Comparison of ENCODE assay signal across 29 cellular contexts in genomic region chr14:96980835-96981234, GRCh38.
"Had no signal": no experiment of that assay in that cellular context is flagged by ENCODE, and none has a peak within 500 bp of the region (broad histone marks: within the 10 kb centered on the region; RNA-seq: fewer than 3 reads in every experiment).

No MANE protein-coding gene starts in this region.

- ATAC-seq: effector memory CD8-positive, alpha-beta T cell; esophagus mucosa; foreskin keratinocyte; gastrocnemius medialis; gastroesophageal sphincter; heart left ventricle; heart right ventricle had no signal

- DNase-seq: colonic mucosa; cortex of kidney; dermis blood vessel endothelial cell; dorsolateral prefrontal cortex; effector CD4-positive, alpha-beta T cell; effector CD8-positive, alpha-beta T cell; effector memory CD4-positive, alpha-beta T cell; effector memory CD8-positive, alpha-beta T cell; endodermal cell; erythroblast; esophagus squamous epithelium; foreskin fibroblast; foreskin keratinocyte; foreskin melanocyte; gastrocnemius medialis; glutamatergic neuron; head of caudate nucleus; heart left ventricle; heart right ventricle had no signal

- H3K9me3 ChIP-seq: colonic mucosa, esophagus squamous epithelium, gastrocnemius medialis had no signal

- H3K27ac ChIP-seq: colonic mucosa, coronary artery, dorsolateral prefrontal cortex, epithelial cell of prostate, esophagus muscularis mucosa, esophagus squamous epithelium, foreskin keratinocyte, gastrocnemius medialis, gastroesophageal sphincter, heart left ventricle, heart right ventricle, hepatocyte had no signal

- H3K36me3 ChIP-seq: colonic mucosa, esophagus muscularis mucosa, esophagus squamous epithelium, gastrocnemius medialis, gastroesophageal sphincter, heart left ventricle, heart right ventricle had no signal

- H3K4me2 ChIP-seq: hepatocyte had no signal

- FAIRE-seq: colon, endometrium, endothelial cell of umbilical vein, frontal cortex had no signal

- H3K4me3 ChIP-seq: colonic mucosa, coronary artery, dorsolateral prefrontal cortex, esophagus muscularis mucosa, esophagus squamous epithelium, gastrocnemius medialis, gastroesophageal sphincter, heart left ventricle, heart right ventricle, hepatocyte had no signal

- H3K79me2 ChIP-seq: hepatocyte had no signal

- H2AFZ ChIP-seq: hepatocyte had no signal

- H3K4me1 ChIP-seq: colonic mucosa, esophagus muscularis mucosa, esophagus squamous epithelium, foreskin keratinocyte, gastrocnemius medialis, gastroesophageal sphincter, heart left ventricle, heart right ventricle had no signal

- H3K27me3 ChIP-seq: colonic mucosa, esophagus muscularis mucosa, esophagus squamous epithelium, gastrocnemius medialis, gastroesophageal sphincter had no signal
